13 cellular contexts compared by ENCODE assay signal in genomic region chr15:62940359-62940754, GRCh38.
A peak's percentile ranks its signal among the peaks of the same experiment; 100 is the strongest.
DNase-seq lines count a peak whose midpoint lies in the region; ATAC-seq and TF ChIP-seq lines count a peak whose summit lies in the region.
"Had no signal": no experiment of that assay in that cellular context is flagged by ENCODE, and none has a peak within 500 bp of the region (broad histone marks: within the 10 kb centered on the region; RNA-seq: fewer than 3 reads in every experiment).

No MANE protein-coding gene starts in this region.

- H3K9me3 ChIP-seq in right lobe of liver (no peaks in the 10 kb centered on the region), Karpas-422 (ENCODE audit: low read length) (no peaks in the 10 kb centered on the region)

- H3K9ac ChIP-seq in Karpas-422 (ENCODE audit: low read length): no peak overlapping the region

- H3K4me2 ChIP-seq in Karpas-422 (ENCODE audit: low read depth, low read length, poor library complexity, severe bottlenecking): no peak overlapping the region

- no peaks in the 10 kb centered on the region for H3K27me3 ChIP-seq in brain microvascular endothelial cell (replicated peaks)
- H3K27me3 ChIP-seq in right lobe of liver: no peaks in the 10 kb centered on the region
- H3K27me3 ChIP-seq in Karpas-422 (ENCODE audit: low read length): no peaks in the 10 kb centered on the region

- H3K27ac ChIP-seq in brain microvascular endothelial cell: peak overlapping the region; percentile 99
- H3K27ac ChIP-seq in right lobe of liver: peak overlapping the region; percentile 31 to 59 (median 54)
- H3K27ac ChIP-seq in Karpas-422 (ENCODE audit: low read length): no peak overlapping the region

- in situ Hi-C loops in brain microvascular endothelial cell (cut with HindIII; ENCODE audit: low pct_ligation_motif_present, low sequenced_read_pairs): no loop called here

- TF ChIP-seq CTCF in brain microvascular endothelial cell (IDR thresholded peaks at IDR 0.05; ENCODE audit: low read depth, low read length, missing control alignments) (no peak), right lobe of liver (IDR thresholded peaks at IDR 0.05) (no peak)

- no peak for TF ChIP-seq POLR2A in right lobe of liver (IDR thresholded peaks at IDR 0.05)

- no peaks in the 10 kb centered on the region for H4K20me1 ChIP-seq in Karpas-422 (ENCODE audit: insufficient read depth, low read depth, low read length)

- H3K36me3 ChIP-seq in brain microvascular endothelial cell (replicated peaks): no peaks in the 10 kb centered on the region
- no peaks in the 10 kb centered on the region for H3K36me3 ChIP-seq in right lobe of liver
- no peaks in the 10 kb centered on the region for H3K36me3 ChIP-seq in Karpas-422 (ENCODE audit: insufficient read depth, low read length)

- ATAC-seq in HG02798 (IDR thresholded peaks at IDR 0.05; ENCODE audit: poor library complexity, unreplicated experiment) (peak; percentile 39), right lobe of liver (peak; percentile 27 to 62 (median 44)), HG02759 (IDR thresholded peaks at IDR 0.05; ENCODE audit: unreplicated experiment) (no peak)

- no peak for DNase-seq in brain microvascular endothelial cell
- peak in 2 of 3 donors; percentile 71 to 73 for DNase-seq in right lobe of liver
- DNase-seq in stimulated activated CD8-positive, alpha-beta memory T cell treated with anti-CD3 and anti-CD28 coated beads, Interleukin-4, amount 100 ng/mL, for 48 hours: peak; percentile 19
- no peak for DNase-seq in HuH-7.5 (ENCODE audit: low spot score)
- DNase-seq in NCI-H748 (lab: John Stamatoyannopoulos, UW; ENCODE audit: unreplicated experiment): no peak
- no peak for DNase-seq in Karpas-422
- DNase-seq: activated CD8-positive, alpha-beta memory T cell treated with anti-CD3 and anti-CD28 coated beads, Interleukin-2, amount 50 U/mL, for 4 hours; CD4-positive, alpha-beta memory T cell; erythroblast; immature natural killer cell; NCI-H2029 treated with DMSO at 0.1 percent for 48 hours had no signal

- intact Hi-C loops in right lobe of liver (cut with DNase I): no loop called here

- no peaks in the 10 kb centered on the region for H3K79me2 ChIP-seq in Karpas-422 (ENCODE audit: low read length)

- H3K4me1 ChIP-seq in right lobe of liver (peaks cover 0 to 49% (median 28%) of the 10 kb centered on the region in 4 donors), Karpas-422 (ENCODE audit: low read length) (no peaks in the 10 kb centered on the region)

- 40% methylated on average over 1 of the region's 2 CpGs for WGBS in right lobe of liver (ENCODE audit: insufficient coverage, low coverage, low lambda C conversion rate, missing lambda C conversion rate)

- no peak overlapping the region for H2AFZ ChIP-seq in Karpas-422 (ENCODE audit: low read length)

- H3K4me3 ChIP-seq in brain microvascular endothelial cell (ENCODE audit: low read depth, low read length): no peak overlapping the region
- no peak overlapping the region for H3K4me3 ChIP-seq in right lobe of liver
- no peak overlapping the region for H3K4me3 ChIP-seq in Karpas-422 (ENCODE audit: low read length)

- H3K9me2 ChIP-seq in Karpas-422 (replicated peaks; ENCODE audit: insufficient read depth, low read length): no peaks in the 10 kb centered on the region

Comparison
In these comparisons a context has a peak if more than half of its experiments do, and no peak if none do; other contexts are left out.
1. DNase-seq: peak in right lobe of liver (2 of 3) and stimulated activated CD8-positive, alpha-beta memory T cell treated with anti-CD3 and anti-CD28 coated beads, Interleukin-4, amount 100 ng/mL, for 48 hours (single experiment); none in brain microvascular endothelial cell (single experiment), HuH-7.5 (single experiment), NCI-H748 (single experiment) and Karpas-422 (single experiment).